ENCODE assay signal across 1 cellular context in the genomic region with DNA sequence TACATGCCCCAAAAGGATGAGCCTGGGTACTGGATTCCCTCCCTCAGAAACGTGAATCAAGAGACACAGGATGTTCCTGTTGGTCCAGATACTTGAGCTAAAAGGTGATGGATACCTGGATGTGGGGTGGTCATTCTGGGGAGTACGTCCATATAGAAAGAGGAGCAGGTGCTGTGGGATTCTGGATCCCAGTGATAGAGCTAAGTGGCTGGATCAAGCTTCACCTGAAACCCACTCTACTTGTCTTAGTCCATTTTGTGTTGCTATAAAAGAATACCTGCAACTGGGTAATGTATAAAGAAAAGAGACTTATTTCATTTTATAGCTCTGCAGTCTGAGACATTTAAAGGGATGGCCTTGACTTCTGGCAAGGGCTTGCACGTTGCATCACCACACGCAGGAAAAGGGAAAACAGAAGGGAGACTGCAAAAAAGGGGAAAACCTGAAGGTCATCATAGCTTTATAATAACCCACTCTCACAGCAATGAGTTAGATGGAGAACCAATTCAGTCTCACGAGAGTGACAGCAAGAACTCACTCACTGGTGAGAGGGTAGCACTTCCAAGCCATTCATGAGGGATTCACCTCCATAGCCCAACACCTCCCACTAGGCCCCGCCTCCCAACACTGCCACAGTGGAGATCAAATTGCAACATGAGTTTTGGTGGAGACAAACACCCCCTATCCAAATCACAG.
A peak's percentile ranks its signal among the peaks of the same experiment; 100 is the strongest.
TF ChIP-seq lines count a peak whose summit lies in the region.

No MANE protein-coding gene starts in this region.

TF ChIP-seq in K562, 482 proteins besides CTCF, POLR2A, EP300 and RAD21:
- no peak for TF ChIP-seq NR2C2 (CRISPR knock-in tag; IDR thresholded peaks at IDR 0.05)
- no peak for TF ChIP-seq NR2C2 (tag; IDR thresholded peaks at IDR 0.05)
- peak; percentile 37; the same call in 1 of the 2 replicates for TF ChIP-seq CEBPB (tag; IDR thresholded peaks at IDR 0.05)
- TF ChIP-seq, protein P1, sequence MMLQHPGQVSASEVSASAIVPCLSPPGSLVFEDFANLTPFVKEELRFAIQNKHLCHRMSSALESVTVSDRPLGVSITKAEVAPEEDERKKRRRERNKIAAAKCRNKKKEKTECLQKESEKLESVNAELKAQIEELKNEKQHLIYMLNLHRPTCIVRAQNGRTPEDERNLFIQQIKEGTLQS (IDR thresholded peaks at IDR 0.05), result peak; percentile 49
- TF ChIP-seq, protein P1 (CRISPR knock-in tag; conservative IDR thresholded peaks at IDR 0.05), result no peak
